ENCODE assay signal across 29 cellular contexts in the genomic region with DNA sequence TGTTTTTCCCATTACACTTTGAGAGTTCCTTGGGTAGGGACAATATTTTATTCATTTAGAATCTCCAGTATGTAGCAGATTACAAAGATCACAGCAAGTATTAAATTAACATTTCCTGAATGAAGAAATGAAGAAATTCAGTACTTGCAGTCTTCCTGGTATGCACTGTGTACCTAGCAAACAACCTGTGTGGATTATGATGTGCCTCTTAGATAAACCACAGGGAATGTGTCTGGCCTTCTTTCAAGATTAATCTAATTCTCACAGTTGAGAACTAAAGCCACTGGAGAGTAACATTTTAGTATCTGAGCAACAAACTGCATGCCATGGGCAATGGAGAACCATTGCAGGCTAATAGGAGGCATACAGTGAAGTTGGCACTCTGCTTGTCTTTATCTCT.
"Had no signal": no experiment of that assay in that cellular context is flagged by ENCODE, and none has a peak within 500 bp of the region (broad histone marks: within the 10 kb centered on the region; RNA-seq: fewer than 3 reads in every experiment).

No MANE protein-coding gene starts in this region.

- H3K9me3 Mint-ChIP-seq: dendritic cell treated with granulocyte-macrophage colony-stimulating factor and Interleukin-4, amounts not matched to agents 40 ng/mL and 50 ng/mL, for 4 days; stimulated activated effector memory CD8-positive, alpha-beta T cell treated with anti-CD3 and anti-CD28 coated beads, Interleukin-12 subunit alpha, Interleukin-12 subunit beta, amount 100 ng/mL, for 72 hours had no signal

- H3K27me3 ChIP-seq: colonic mucosa, esophagus squamous epithelium, heart right ventricle, neural progenitor cell, right atrium auricular region, sigmoid colon, stomach, thyroid gland, vagina had no signal

- H3K4me3 Mint-ChIP-seq: dendritic cell treated with granulocyte-macrophage colony-stimulating factor and Interleukin-4, amounts not matched to agents 40 ng/mL and 50 ng/mL, for 4 days; naive thymus-derived CD4-positive, alpha-beta T cell; nephron; neural progenitor cell; stimulated activated effector memory CD8-positive, alpha-beta T cell treated with anti-CD3 and anti-CD28 coated beads, Interleukin-12 subunit alpha, Interleukin-12 subunit beta, amount 100 ng/mL, for 72 hours had no signal

- H3K4me1 ChIP-seq: colonic mucosa, esophagus squamous epithelium, heart right ventricle, neural progenitor cell, parathyroid adenoma, right atrium auricular region, sigmoid colon, stomach, thyroid gland, vagina had no signal

- H3K27ac ChIP-seq: colonic mucosa, esophagus squamous epithelium, heart right ventricle, neural progenitor cell, parathyroid adenoma, right atrium auricular region, sigmoid colon, stomach, thyroid gland, vagina had no signal

- H3K4me1 Mint-ChIP-seq: naive thymus-derived CD4-positive, alpha-beta T cell; nephron; neural progenitor cell; stimulated activated effector memory CD8-positive, alpha-beta T cell treated with anti-CD3 and anti-CD28 coated beads, Interleukin-12 subunit alpha, Interleukin-12 subunit beta, amount 100 ng/mL, for 72 hours had no signal

- H3K36me3 ChIP-seq: colonic mucosa had no signal

- H3K27ac Mint-ChIP-seq: dendritic cell treated with granulocyte-macrophage colony-stimulating factor and Interleukin-4, amounts not matched to agents 40 ng/mL and 50 ng/mL, for 4 days; naive thymus-derived CD4-positive, alpha-beta T cell; nephron; neural progenitor cell; progenitor cell of endocrine pancreas; stimulated activated effector memory CD8-positive, alpha-beta T cell treated with anti-CD3 and anti-CD28 coated beads, Interleukin-12 subunit alpha, Interleukin-12 subunit beta, amount 100 ng/mL, for 72 hours had no signal

- H3K27me3 Mint-ChIP-seq: dendritic cell treated with granulocyte-macrophage colony-stimulating factor and Interleukin-4, amounts not matched to agents 40 ng/mL and 50 ng/mL, for 4 days; naive thymus-derived CD4-positive, alpha-beta T cell; progenitor cell of endocrine pancreas had no signal

- H3K4me3 ChIP-seq: colonic mucosa, esophagus squamous epithelium, heart right ventricle, neural progenitor cell, right atrium auricular region, sigmoid colon, stomach, thyroid gland, vagina had no signal

- DNase-seq: colonic mucosa; effector CD8-positive, alpha-beta T cell; erythroblast; esophagus squamous epithelium; foreskin melanocyte; glutamatergic neuron; heart right ventricle; hippocampal formation; islet precursor cell; kidney glomerular epithelial cell; mammary epithelial cell; mesendoderm; midbrain; naive thymus-derived CD4-positive, alpha-beta T cell; sigmoid colon; stimulated activated CD4-positive, alpha-beta T cell treated with anti-CD3 and anti-CD28 coated beads, Interleukin-2, amount 100 ng/mL, for 24 hours; stimulated activated CD4-positive, alpha-beta T cell treated with anti-CD3 and anti-CD28 coated beads, Interleukin-4, amount 100 ng/mL, for 24 hours; stimulated activated naive CD4-positive, alpha-beta T cell treated with Interleukin-2 at 50 U/mL for 16 hours; stomach; thyroid gland; trophoblast cell had no signal

- H3K9me3 ChIP-seq: colonic mucosa, esophagus squamous epithelium, heart right ventricle, right atrium auricular region, sigmoid colon, stomach, thyroid gland, vagina had no signal
